34 cellular contexts compared by ENCODE assay signal in genomic region chr17:83142619-83143018, GRCh38.
"Had no signal": no experiment of that assay in that cellular context is flagged by ENCODE, and none has a peak within 500 bp of the region (broad histone marks: within the 10 kb centered on the region; RNA-seq: fewer than 3 reads in every experiment).

No MANE protein-coding gene starts in this region.

- H3K4me3 ChIP-seq: ascending aorta, breast epithelium, cardiac muscle cell, coronary artery, dorsolateral prefrontal cortex had no signal

- H3K4me1 Mint-ChIP-seq: activated CD4-positive, alpha-beta T cell treated with anti-CD3 and anti-CD28 coated beads for 36 hours; central memory CD8-positive, alpha-beta T cell; endodermal cell; T-helper 17 cell had no signal

- H3K4me3 Mint-ChIP-seq: activated CD4-positive, alpha-beta memory T cell treated with anti-CD3 and anti-CD28 coated beads for 36 hours; activated CD4-positive, alpha-beta T cell treated with anti-CD3 and anti-CD28 coated beads for 36 hours; activated CD4-positive, alpha-beta T cell treated with anti-CD3 and anti-CD28 coated beads, Interleukin-2, amount 10 ng/mL, durations not matched to agents 24 days and 14 days; activated CD8-positive, alpha-beta T cell treated with anti-CD3 and anti-CD28 coated beads, Interleukin-2, amount 10 ng/mL, durations not matched to agents 7 days and 5 days; activated naive CD4-positive, alpha-beta T cell treated with anti-CD3 and anti-CD28 coated beads, Interleukin-2, amount 10 ng/mL, durations not matched to agents 7 days and 5 days; activated naive CD8-positive, alpha-beta T cell treated with anti-CD3 and anti-CD28 coated beads, Interleukin-2, amount 10 ng/mL, durations not matched to agents 7 days and 5 days; activated T-cell treated with anti-CD3 and anti-CD28 coated beads, Interleukin-2, amount 50 U/mL, for 24 hours; activated T-cell treated with anti-CD3 and anti-CD28 coated beads, Interleukin-2, amount 50 U/mL, for 72 hours; brain; central memory CD8-positive, alpha-beta T cell; dendritic cell treated with granulocyte-macrophage colony-stimulating factor and Interleukin-4, amounts not matched to agents 40 ng/mL and 50 ng/mL, for 4 days; endodermal cell; T-helper 17 cell; T-helper 2 cell treated with Interferon-gamma antibody and Interleukin-4, amounts not matched to agents 5 μg/mL and 100 μg/mL, for 36 hours had no signal

- H3K4me1 ChIP-seq: breast epithelium had no signal

- FAIRE-seq: frontal cortex had no signal

- ATAC-seq: activated CD4-positive, alpha-beta T cell treated with anti-CD3 and anti-CD28 coated beads for 36 hours; activated CD8-positive, alpha-beta T cell treated with anti-CD3 and anti-CD28 coated beads, Interleukin-2, amount 10 ng/mL, durations not matched to agents 7 days and 5 days; activated naive CD4-positive, alpha-beta T cell treated with anti-CD3 and anti-CD28 coated beads, Interleukin-2, amount 50 U/mL, for 72 hours; activated T-cell treated with anti-CD3 and anti-CD28 coated beads, Interleukin-2, amount 50 U/mL, for 72 hours; esophagus mucosa; T-helper 17 cell had no signal

- H3K36me3 ChIP-seq: ascending aorta, breast epithelium, cardiac muscle cell, WERI-Rb-1 had no signal

- H3K27ac Mint-ChIP-seq: activated CD4-positive, alpha-beta memory T cell treated with anti-CD3 and anti-CD28 coated beads for 36 hours; activated CD4-positive, alpha-beta T cell treated with anti-CD3 and anti-CD28 coated beads for 36 hours; activated CD4-positive, alpha-beta T cell treated with anti-CD3 and anti-CD28 coated beads, Interleukin-2, amount 10 ng/mL, durations not matched to agents 24 days and 14 days; activated CD8-positive, alpha-beta T cell treated with anti-CD3 and anti-CD28 coated beads, Interleukin-2, amount 10 ng/mL, durations not matched to agents 7 days and 5 days; activated naive CD4-positive, alpha-beta T cell treated with anti-CD3 and anti-CD28 coated beads, Interleukin-2, amount 10 ng/mL, durations not matched to agents 7 days and 5 days; activated naive CD4-positive, alpha-beta T cell treated with anti-CD3 and anti-CD28 coated beads, Interleukin-2, amount 50 U/mL, for 72 hours; activated naive CD8-positive, alpha-beta T cell treated with anti-CD3 and anti-CD28 coated beads, Interleukin-2, amount 10 ng/mL, durations not matched to agents 7 days and 5 days; activated T-cell treated with anti-CD3 and anti-CD28 coated beads, Interleukin-2, amount 50 U/mL, for 24 hours; activated T-cell treated with anti-CD3 and anti-CD28 coated beads, Interleukin-2, amount 50 U/mL, for 72 hours; dendritic cell treated with granulocyte-macrophage colony-stimulating factor and Interleukin-4, amounts not matched to agents 40 ng/mL and 50 ng/mL, for 4 days; endodermal cell; T-helper 17 cell; T-helper 2 cell treated with Interferon-gamma antibody and Interleukin-4, amounts not matched to agents 5 μg/mL and 100 μg/mL, for 36 hours had no signal

- H3K9me3 ChIP-seq: ascending aorta, breast epithelium had no signal

- DNase-seq: activated CD4-positive, alpha-beta T cell treated with anti-CD3 and anti-CD28 coated beads for 36 hours; activated CD4-positive, alpha-beta T cell treated with anti-CD3 and anti-CD28 coated beads, Interleukin-2, amount 10 ng/mL, durations not matched to agents 24 days and 14 days; activated CD4-positive, CD25-positive, alpha-beta regulatory T cell; activated CD4-positive, CD25-positive, alpha-beta regulatory T cell treated with anti-CD3 and anti-CD28 coated beads, Interleukin-2, amount 50 U/mL, for 72 hours; activated CD8-positive, alpha-beta memory T cell treated with anti-CD3 and anti-CD28 coated beads, Interleukin-2, amount 50 U/mL, for 48 hours; activated CD8-positive, alpha-beta T cell treated with anti-CD3 and anti-CD28 coated beads, Interleukin-2, amount 10 ng/mL, durations not matched to agents 7 days and 5 days; activated gamma-delta T cell; activated naive CD4-positive, alpha-beta T cell; activated naive CD4-positive, alpha-beta T cell treated with anti-CD3 and anti-CD28 coated beads, Interleukin-2, amount 10 ng/mL, durations not matched to agents 7 days and 5 days; activated naive CD8-positive, alpha-beta T cell treated with anti-CD3 and anti-CD28 coated beads, Interleukin-2, amount 10 ng/mL, durations not matched to agents 7 days and 5 days; activated T-cell treated with anti-CD3 and anti-CD28 coated beads for 4 hours; activated T-cell treated with anti-CD3 and anti-CD28 coated beads, Interleukin-2, amount 50 U/mL, for 24 hours; activated T-cell treated with anti-CD3 and anti-CD28 coated beads, Interleukin-2, amount 50 U/mL, for 72 hours; dorsolateral prefrontal cortex; effector memory CD4-positive, alpha-beta T cell; endodermal cell; foreskin fibroblast; glutamatergic neuron; T-helper 1 cell; T-helper 17 cell; T1000; WERI-Rb-1 had no signal

- H3K27me3 ChIP-seq: ascending aorta, breast epithelium, cardiac muscle cell had no signal

- H3K36me3 Mint-ChIP-seq: activated CD4-positive, alpha-beta memory T cell treated with anti-CD3 and anti-CD28 coated beads for 36 hours; activated naive CD4-positive, alpha-beta T cell treated with anti-CD3 and anti-CD28 coated beads, Interleukin-2, amount 10 ng/mL, durations not matched to agents 7 days and 5 days; brain had no signal

- H3K27ac ChIP-seq: ascending aorta, breast epithelium, cardiac muscle cell, coronary artery, dorsolateral prefrontal cortex, WERI-Rb-1 had no signal
